ENCODE assay signal across 19 cellular contexts in the genomic region with DNA sequence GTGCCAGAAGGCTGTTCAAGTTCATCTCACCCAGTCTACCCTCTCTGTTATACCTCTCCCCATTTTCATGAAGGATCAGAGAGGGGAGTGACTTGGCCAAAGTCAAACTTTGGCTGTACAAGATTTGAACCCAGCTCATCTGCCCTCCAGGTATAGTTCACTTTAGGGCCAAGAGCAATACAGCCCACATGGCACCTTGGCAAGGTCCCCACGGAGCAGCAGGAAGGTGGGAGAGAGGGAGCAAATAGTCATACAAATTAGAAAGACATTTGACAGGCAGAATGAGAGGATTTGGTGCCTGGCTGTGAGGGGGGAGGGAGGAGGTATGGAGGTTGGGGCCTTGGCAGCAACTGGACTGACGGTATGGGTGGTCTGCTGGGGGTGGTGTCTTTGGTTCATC. TPM values are rescaled to one million over a fixed set of nuclear protein-coding genes. Genes with fewer than 3 reads are reported as not detected.
A peak's percentile ranks its signal among the peaks of the same experiment; 100 is the strongest.
DNase-seq lines count a peak whose midpoint lies in the region; ATAC-seq and TF ChIP-seq lines count a peak whose summit lies in the region.
"Had no signal": no experiment of that assay in that cellular context is flagged by ENCODE, and none has a peak within 500 bp of the region (broad histone marks: within the 10 kb centered on the region; RNA-seq: fewer than 3 reads in every experiment).

No MANE protein-coding gene starts in this region.

- H3K4me1 Mint-ChIP-seq in activated naive CD4-positive, alpha-beta T cell treated with anti-CD3 and anti-CD28 coated beads, Interleukin-2, amount 50 U/mL, for 24 hours = peaks cover 49% of the 10 kb centered on the region
- peaks cover 18% of the 10 kb centered on the region for H3K4me1 Mint-ChIP-seq in activated T-helper 2 cell treated with anti-CD3 and anti-CD28 coated beads, Interferon-gamma antibody, Interleukin-2, Interleukin-4, amounts not matched to agents 10 μg/mL and 5 μg/mL and 100 μg/mL, durations not matched to agents 14 hours and 24 hours and 36 hours (ENCODE audit: low read depth)
- H3K4me1 Mint-ChIP-seq in memory B cell = peaks cover 10% of the 10 kb centered on the region

- TF ChIP-seq CTCF in upper lobe of left lung (IDR thresholded peaks at IDR 0.05) = no peak

- intact Hi-C loops in activated T-helper 2 cell treated with anti-CD3 and anti-CD28 coated beads, Interferon-gamma antibody, Interleukin-2, Interleukin-4, amounts not matched to agents 10 μg/mL and 5 μg/mL and 100 μg/mL, durations not matched to agents 14 hours and 24 hours and 36 hours (cut with micrococcal nuclease) = no loop called here

- H3K36me3 ChIP-seq in upper lobe of left lung = no peaks in the 10 kb centered on the region
- H3K36me3 ChIP-seq: ascending aorta, uterus had no signal

- TF ChIP-seq EP300 in upper lobe of left lung (IDR thresholded peaks at IDR 0.05) = no peak

- peak overlapping the region; percentile 87 for H3K27ac Mint-ChIP-seq in activated naive CD4-positive, alpha-beta T cell treated with anti-CD3 and anti-CD28 coated beads, Interleukin-2, amount 50 U/mL, for 24 hours
- no peak overlapping the region for H3K27ac Mint-ChIP-seq in activated T-helper 2 cell treated with anti-CD3 and anti-CD28 coated beads, Interferon-gamma antibody, Interleukin-2, Interleukin-4, amounts not matched to agents 10 μg/mL and 5 μg/mL and 100 μg/mL, durations not matched to agents 14 hours and 24 hours and 36 hours
- H3K27ac Mint-ChIP-seq in memory B cell = no peak overlapping the region

- ATAC-seq in memory B cell (ENCODE audit: low read depth) = no peak
- no peak for ATAC-seq in GM21576 (IDR thresholded peaks at IDR 0.05; ENCODE audit: unreplicated experiment)
- ATAC-seq in upper lobe of left lung (ENCODE audit: low FRiP score in 2 of 2) = no peak
- ATAC-seq: esophagus mucosa had no signal

- peak overlapping the region; percentile 86 for H3K4me3 Mint-ChIP-seq in activated naive CD4-positive, alpha-beta T cell treated with anti-CD3 and anti-CD28 coated beads, Interleukin-2, amount 50 U/mL, for 24 hours
- H3K4me3 Mint-ChIP-seq in activated T-helper 2 cell treated with anti-CD3 and anti-CD28 coated beads, Interferon-gamma antibody, Interleukin-2, Interleukin-4, amounts not matched to agents 10 μg/mL and 5 μg/mL and 100 μg/mL, durations not matched to agents 14 hours and 24 hours and 36 hours (ENCODE audit: low read depth) = peak overlapping the region; percentile 70
- H3K4me3 Mint-ChIP-seq in memory B cell = peak overlapping the region; percentile 77

- no peak for TF ChIP-seq POLR2A in upper lobe of left lung (IDR thresholded peaks at IDR 0.05)

- no peak overlapping the region for H3K27ac ChIP-seq in upper lobe of left lung
- H3K27ac ChIP-seq: ascending aorta, PC-9, SK-N-MC, uterus had no signal

- H3K36me3 Mint-ChIP-seq in activated naive CD4-positive, alpha-beta T cell treated with anti-CD3 and anti-CD28 coated beads, Interleukin-2, amount 50 U/mL, for 24 hours = no peaks in the 10 kb centered on the region
- H3K36me3 Mint-ChIP-seq in activated T-helper 2 cell treated with anti-CD3 and anti-CD28 coated beads, Interferon-gamma antibody, Interleukin-2, Interleukin-4, amounts not matched to agents 10 μg/mL and 5 μg/mL and 100 μg/mL, durations not matched to agents 14 hours and 24 hours and 36 hours (ENCODE audit: low read depth) = no peaks in the 10 kb centered on the region
- H3K36me3 Mint-ChIP-seq in memory B cell = no peaks in the 10 kb centered on the region

- no peaks in the 10 kb centered on the region for H3K9me3 Mint-ChIP-seq in activated naive CD4-positive, alpha-beta T cell treated with anti-CD3 and anti-CD28 coated beads, Interleukin-2, amount 50 U/mL, for 24 hours
- H3K9me3 Mint-ChIP-seq in activated T-helper 2 cell treated with anti-CD3 and anti-CD28 coated beads, Interferon-gamma antibody, Interleukin-2, Interleukin-4, amounts not matched to agents 10 μg/mL and 5 μg/mL and 100 μg/mL, durations not matched to agents 14 hours and 24 hours and 36 hours = no peaks in the 10 kb centered on the region
- H3K9me3 Mint-ChIP-seq in memory B cell = no peaks in the 10 kb centered on the region

- H3K9me3 ChIP-seq in upper lobe of left lung = no peaks in the 10 kb centered on the region
- H3K9me3 ChIP-seq: ascending aorta, uterus had no signal

- H3K27me3 ChIP-seq in upper lobe of left lung = peaks cover 0 to 12% (median 5%) of the 10 kb centered on the region in 4 donors

- H3K4me3 ChIP-seq in upper lobe of left lung = no peak overlapping the region
- H3K4me3 ChIP-seq: SK-N-MC, uterus had no signal

- peaks cover 1% of the 10 kb centered on the region for H3K27me3 Mint-ChIP-seq in activated naive CD4-positive, alpha-beta T cell treated with anti-CD3 and anti-CD28 coated beads, Interleukin-2, amount 50 U/mL, for 24 hours
- peaks cover 57% of the 10 kb centered on the region for H3K27me3 Mint-ChIP-seq in activated T-helper 2 cell treated with anti-CD3 and anti-CD28 coated beads, Interferon-gamma antibody, Interleukin-2, Interleukin-4, amounts not matched to agents 10 μg/mL and 5 μg/mL and 100 μg/mL, durations not matched to agents 14 hours and 24 hours and 36 hours (ENCODE audit: low read depth)
- H3K27me3 Mint-ChIP-seq in memory B cell = peaks cover 32% of the 10 kb centered on the region

- no peak for DNase-seq in activated naive CD4-positive, alpha-beta T cell treated with anti-CD3 and anti-CD28 coated beads, Interleukin-2, amount 50 U/mL, for 16 hours
- no peak for DNase-seq in activated T-helper 2 cell treated with anti-CD3 and anti-CD28 coated beads, Interferon-gamma antibody, Interleukin-2, Interleukin-4, amounts not matched to agents 10 μg/mL and 5 μg/mL and 100 μg/mL, durations not matched to agents 14 hours and 24 hours and 36 hours (ENCODE audit: low spot score)
- DNase-seq in memory B cell (ENCODE audit: low spot score in 2 of 2) (no peak), NCI-H146 (lab: John Stamatoyannopoulos, UW) (no peak), upper lobe of left lung (no peak)
- no peak for DNase-seq in activated CD4-positive, CD25-positive, alpha-beta regulatory T cell (lab: John Stamatoyannopoulos, UW)
- DNase-seq: dermis blood vessel endothelial cell; islet precursor cell; NCI-H526 treated with DMSO at 0.1 percent for 48 hours; PC-9; stimulated activated CD4-positive, alpha-beta T cell treated with anti-CD3 and anti-CD28 coated beads, Interleukin-4, amount 100 ng/mL, for 4 hours; uterus had no signal

- H3K4me1 ChIP-seq in upper lobe of left lung = peaks cover 18 to 37% (median 28%) of the 10 kb centered on the region in 4 donors

- 31 to 38% methylated on average over 2 of the region's 2 CpGs for WGBS in upper lobe of left lung, 2 donors

RNA-seq across cellular contexts. Expression of gene HPCAL4, which starts 1.0 kb away (rescaled TPM):
- total RNA-seq in activated T-helper 2 cell treated with anti-CD3 and anti-CD28 coated beads, Interferon-gamma antibody, Interleukin-2, Interleukin-4, amounts not matched to agents 10 μg/mL and 5 μg/mL and 100 μg/mL, durations not matched to agents 14 hours and 24 hours and 36 hours = 0.39 and 0.48 TPM in 2 replicates
- 1 to 10 TPM in 1 of 6 donors, under 1 TPM in 5; under 0.01 to 1.1 (median 0.43) TPM for total RNA-seq in upper lobe of left lung
- total RNA-seq: ascending aorta, esophagus mucosa, mesenteric fat pad, osteocyte had no signal

RNA-seq across cellular contexts. Expression of gene NT5C1A, which starts 18.3 kb away (rescaled TPM):
- total RNA-seq in activated T-helper 2 cell treated with anti-CD3 and anti-CD28 coated beads, Interferon-gamma antibody, Interleukin-2, Interleukin-4, amounts not matched to agents 10 μg/mL and 5 μg/mL and 100 μg/mL, durations not matched to agents 14 hours and 24 hours and 36 hours = 0.74 and 1.2 TPM in 2 replicates
- total RNA-seq in upper lobe of left lung = 1 to 10 TPM in 3 of 6 donors, under 1 TPM in 1, not detected in 2; 0.37 to 5.5 (median 2.6) TPM
- total RNA-seq: ascending aorta, dermis blood vessel endothelial cell, esophagus mucosa, osteocyte, PC-9 had no signal

RNA-seq across cellular contexts. Expression of gene PPIE, which starts 48.5 kb away (rescaled TPM):
- total RNA-seq in activated T-helper 2 cell treated with anti-CD3 and anti-CD28 coated beads, Interferon-gamma antibody, Interleukin-2, Interleukin-4, amounts not matched to agents 10 μg/mL and 5 μg/mL and 100 μg/mL, durations not matched to agents 14 hours and 24 hours and 36 hours = 63.0 and 67.6 TPM in 2 replicates
- total RNA-seq in upper lobe of left lung = 10 to 100 TPM; 23.6 to 54.5 (median 36.1) TPM

RNA-seq across cellular contexts. Expression of gene HEYL, which starts 50.8 kb away (rescaled TPM):
- total RNA-seq in activated T-helper 2 cell treated with anti-CD3 and anti-CD28 coated beads, Interferon-gamma antibody, Interleukin-2, Interleukin-4, amounts not matched to agents 10 μg/mL and 5 μg/mL and 100 μg/mL, durations not matched to agents 14 hours and 24 hours and 36 hours = 0.73 and 0.74 TPM in 2 replicates
- 10 to 100 TPM in 5 of 6 donors, 1 to 10 TPM in 1; 3.8 to 31.9 (median 15.5) TPM for total RNA-seq in upper lobe of left lung
